ENCODE assay signal across 21 cellular contexts in genomic region chr2:185456517-185456916, GRCh38.
DNase-seq lines count a peak whose midpoint lies in the region; ATAC-seq, FAIRE-seq and TF ChIP-seq lines count a peak whose summit lies in the region.
"Had no signal": no experiment of that assay in that cellular context is flagged by ENCODE, and none has a peak within 500 bp of the region (broad histone marks: within the 10 kb centered on the region; RNA-seq: fewer than 3 reads in every experiment).

No MANE protein-coding gene starts in this region.

- ATAC-seq in RWPE2 (ENCODE audit: low read depth): peak; percentile 80
- no peak for ATAC-seq in CD8-positive, alpha-beta T cell
- ATAC-seq in HG02610 (IDR thresholded peaks at IDR 0.05; ENCODE audit: unreplicated experiment): no peak

- H3K4me3 ChIP-seq in GM23248: no peak overlapping the region
- H3K4me3 ChIP-seq in RWPE2 (ENCODE audit: severe bottlenecking): no peak overlapping the region
- H3K4me3 ChIP-seq in H1 (ENCODE audit: extremely low read depth in 1 of 4, insufficient read depth in 2 of 4, low read depth in 3 of 4, low read length in 4 of 4): no peak overlapping the region
- no peak overlapping the region for H3K4me3 ChIP-seq in mesenchymal stem cell (ENCODE audit: insufficient read depth in 1 of 2, low read depth in 1 of 2, low read length in 2 of 2)
- H3K4me3 ChIP-seq in kidney (ENCODE audit: low read length in 2 of 2): no peak overlapping the region
- no peak overlapping the region for H3K4me3 ChIP-seq in CD8-positive, alpha-beta T cell (ENCODE audit: low read depth, low read length)
- H3K4me3 ChIP-seq: esophagus muscularis mucosa, prostate gland, SJCRH30, stomach had no signal

- no peaks in the 10 kb centered on the region; the same call in 1 of the 2 replicates for H3K9me2 ChIP-seq in GM23248 (ENCODE audit: insufficient read depth)

- H4K91ac ChIP-seq in H1 (replicated peaks; ENCODE audit: insufficient read length, low read length): no peak overlapping the region
- H4K91ac ChIP-seq in mesenchymal stem cell (ENCODE audit: low read length): no peak overlapping the region

- H2BK12ac ChIP-seq in H1 (ENCODE audit: low read depth, low read length) (no peak overlapping the region), mesenchymal stem cell (ENCODE audit: low read length in 2 of 2) (no peak overlapping the region)

- no peak for TF ChIP-seq POLR2A in H1 (IDR thresholded peaks at IDR 0.05; ENCODE audit: control extremely low read depth in 1 of 2, low read depth in 2 of 2, low read length in 2 of 2)

- no peaks in the 10 kb centered on the region for H3K4me1 ChIP-seq in GM23248 (ENCODE audit: insufficient read depth)
- H3K4me1 ChIP-seq in RWPE2 (ENCODE audit: insufficient read depth, poor library complexity, severe bottlenecking): no peaks in the 10 kb centered on the region
- H3K4me1 ChIP-seq in H1 (replicated peaks in 1 of 4; ENCODE audit: control insufficient read depth in 3 of 4, insufficient read depth in 4 of 4, low read length in 3 of 4): no peaks in the 10 kb centered on the region
- H3K4me1 ChIP-seq in mesenchymal stem cell (ENCODE audit: control insufficient read depth, insufficient read depth, low read depth, low read length): no peaks in the 10 kb centered on the region
- no peaks in the 10 kb centered on the region for H3K4me1 ChIP-seq in kidney (ENCODE audit: control insufficient read depth in 1 of 2, insufficient read depth in 1 of 2, low read depth in 1 of 2, low read length in 2 of 2)
- H3K4me1 ChIP-seq in CD8-positive, alpha-beta T cell (ENCODE audit: insufficient read depth, low read length): no peaks in the 10 kb centered on the region
- H3K4me1 ChIP-seq: esophagus muscularis mucosa, prostate gland, SJCRH30, stomach had no signal

- in situ Hi-C loops in GM23248 (cut with MboI): no loop called here

- no peak overlapping the region for H4K5ac ChIP-seq in H1 (ENCODE audit: insufficient read length, low read depth, low read length)

- FAIRE-seq in H1 (lab: Jason Lieb, UNC) (no peak), kidney (lab: Jason Lieb, UNC) (no peak)
- FAIRE-seq: G401.6 had no signal

- no peak overlapping the region for H2BK120ac ChIP-seq in H1 (replicated peaks; ENCODE audit: low read depth, low read length)
- H2BK120ac ChIP-seq in mesenchymal stem cell (ENCODE audit: low read depth, low read length): no peak overlapping the region

- H3K27ac ChIP-seq in GM23248: no peak overlapping the region
- no peak overlapping the region for H3K27ac ChIP-seq in RWPE2 (ENCODE audit: poor library complexity, severe bottlenecking)
- H3K27ac ChIP-seq in H1 (ENCODE audit: low read depth, low read length): 0 out of 2 replicates have a peak overlapping the region, but pooled peaks have one; percentile 25
- H3K27ac ChIP-seq in mesenchymal stem cell (ENCODE audit: low read length, poor library complexity, severe bottlenecking): no peak overlapping the region
- no peak overlapping the region for H3K27ac ChIP-seq in kidney (ENCODE audit: low read depth in 2 of 2, low read length in 2 of 2)
- H3K27ac ChIP-seq in CD8-positive, alpha-beta T cell (ENCODE audit: low read depth, low read length): no peak overlapping the region
- H3K27ac ChIP-seq: esophagus muscularis mucosa, prostate gland, SJCRH30, stomach had no signal

- no peaks in the 10 kb centered on the region for H3K36me3 ChIP-seq in GM23248 (ENCODE audit: low read depth)
- no peaks in the 10 kb centered on the region for H3K36me3 ChIP-seq in RWPE2 (ENCODE audit: low read depth)
- peaks cover 0 to 5% (median 0%) of the 10 kb centered on the region in 4 experiments; a peak in 1 of 8 replicates for H3K36me3 ChIP-seq in H1 (ENCODE audit: control insufficient read depth in 2 of 4, insufficient read depth in 4 of 4, low read length in 3 of 4)
- H3K36me3 ChIP-seq in mesenchymal stem cell (ENCODE audit: control insufficient read depth in 1 of 2, insufficient read depth in 2 of 2, low read depth in 1 of 2, low read length in 2 of 2): no peaks in the 10 kb centered on the region
- no peaks in the 10 kb centered on the region for H3K36me3 ChIP-seq in kidney (ENCODE audit: control insufficient read depth in 1 of 2, insufficient read depth in 2 of 2, low read length in 2 of 2)
- no peaks in the 10 kb centered on the region for H3K36me3 ChIP-seq in CD8-positive, alpha-beta T cell (ENCODE audit: insufficient read depth, low read length)
- H3K36me3 ChIP-seq: esophagus muscularis mucosa, prostate gland, SJCRH30, stomach had no signal

- DNase-seq in GM23248 (peak; percentile 28), RWPE2 (ENCODE audit: low spot score) (no peak), H1 (ENCODE audit: low read depth in 1 of 2, low spot score in 2 of 2) (no peak), mesenchymal stem cell (peak; percentile 50), kidney (no peak)
- DNase-seq in effector CD8-positive, alpha-beta T cell (lab: John Stamatoyannopoulos, UW): no peak
- no peak for DNase-seq in CD8-positive, alpha-beta T cell
- DNase-seq: activated CD4-positive, alpha-beta T cell treated with anti-CD3 and anti-CD28 coated beads, Interleukin-2, amount 50 U/mL, for 48 hours; activated naive CD8-positive, alpha-beta T cell treated with anti-CD3 and anti-CD28 coated beads, Interleukin-2, amount 10 ng/mL, durations not matched to agents 7 days and 5 days; activated T-cell treated with anti-CD3 and anti-CD28 coated beads, Interleukin-2, amount 50 U/mL, for 48 hours; COR-L47; naive B cell; NCI-H1105; NK-92 treated with Interleukin-12 subunit alpha and Interleukin-12 subunit beta, amount 100 ng/mL, for 24 hours; SJCRH30; stomach; T1000 had no signal

- CTCF ChIA-PET in H1 (lab: Charles Lee; ENCODE audit: partially characterized antibody): no interaction called here
- CTCF ChIA-PET in CD8-positive, alpha-beta T cell (lab: Charles Lee): no interaction called here

- H2AK5ac ChIP-seq in H1 (ENCODE audit: low read depth, low read length): no peak overlapping the region
- H2AK5ac ChIP-seq in mesenchymal stem cell (ENCODE audit: low read length, severe bottlenecking): no peak overlapping the region

- H3K4me2 ChIP-seq in GM23248 (ENCODE audit: unreplicated experiment) (no peak overlapping the region), H1 (ENCODE audit: insufficient read depth in 1 of 2, low read depth in 2 of 2, low read length in 2 of 2) (no peak overlapping the region), mesenchymal stem cell (ENCODE audit: low read length, poor library complexity, severe bottlenecking) (no peak overlapping the region)

- H4K20me1 ChIP-seq in GM23248 (ENCODE audit: insufficient read depth): no peaks in the 10 kb centered on the region
- H4K20me1 ChIP-seq in H1 (replicated peaks in 1 of 2; ENCODE audit: control insufficient read depth in 1 of 2, insufficient read depth in 2 of 2, low read length in 2 of 2): no peaks in the 10 kb centered on the region

- H2AFZ ChIP-seq in GM23248 (no peak overlapping the region), H1 (ENCODE audit: low read length) (no peak overlapping the region), mesenchymal stem cell (ENCODE audit: low read depth, low read length) (no peak overlapping the region)

- no peaks in the 10 kb centered on the region for H3K79me2 ChIP-seq in GM23248 (ENCODE audit: insufficient read depth)
- no peaks in the 10 kb centered on the region for H3K79me2 ChIP-seq in H1 (ENCODE audit: control insufficient read depth in 1 of 2, insufficient read depth in 2 of 2, low read length in 2 of 2)

- H3K9me3 ChIP-seq in GM23248 (ENCODE audit: low read depth) (no peaks in the 10 kb centered on the region), RWPE2 (ENCODE audit: severe bottlenecking) (no peaks in the 10 kb centered on the region), H1 (ENCODE audit: insufficient read depth in 2 of 2, low read depth in 1 of 2, low read length in 1 of 2) (no peaks in the 10 kb centered on the region), mesenchymal stem cell (ENCODE audit: control insufficient read depth, low read length) (peaks cover 11% of the 10 kb centered on the region), kidney (ENCODE audit: control insufficient read depth in 1 of 2, low read length in 2 of 2) (no peaks in the 10 kb centered on the region)
- H3K9me3 ChIP-seq in CD8-positive, alpha-beta T cell (ENCODE audit: low read length): no peaks in the 10 kb centered on the region
- H3K9me3 ChIP-seq: prostate gland, SJCRH30 had no signal

- no peaks in the 10 kb centered on the region for H3F3A ChIP-seq in GM23248 (ENCODE audit: insufficient read depth)

- TF ChIP-seq RAD21 in H1 (IDR thresholded peaks at IDR 0.05 in 1 of 2, conservative IDR thresholded peaks at IDR 0.05 in 1 of 2; ENCODE audit: low read depth in 2 of 2, low read length in 2 of 2): no peak

- H3K36me3 Mint-ChIP-seq in CD8-positive, alpha-beta T cell: no peaks in the 10 kb centered on the region
- H3K36me3 Mint-ChIP-seq: activated naive CD8-positive, alpha-beta T cell treated with anti-CD3 and anti-CD28 coated beads, Interleukin-2, amount 10 ng/mL, durations not matched to agents 7 days and 5 days; naive B cell had no signal

- no peaks in the 10 kb centered on the region for H3K4me1 Mint-ChIP-seq in CD8-positive, alpha-beta T cell (ENCODE audit: low read depth)
- H3K4me1 Mint-ChIP-seq: activated naive CD8-positive, alpha-beta T cell treated with anti-CD3 and anti-CD28 coated beads, Interleukin-2, amount 10 ng/mL, durations not matched to agents 7 days and 5 days; naive B cell had no signal

- H3K9ac ChIP-seq in GM23248: no peak overlapping the region
- no peak overlapping the region for H3K9ac ChIP-seq in H1 (replicated peaks in 1 of 4; ENCODE audit: extremely low read depth in 1 of 4, low read depth in 3 of 4, low read length in 3 of 4)
- H3K9ac ChIP-seq in mesenchymal stem cell (ENCODE audit: low read length): no peak overlapping the region
- no peak overlapping the region for H3K9ac ChIP-seq in kidney (ENCODE audit: low read length in 2 of 2)

- H3K56ac ChIP-seq in H1 (replicated peaks; ENCODE audit: insufficient read length, low read depth, low read length): no peak overlapping the region

- no peaks in the 10 kb centered on the region; the same call in 1 of the 2 replicates for H3K79me1 ChIP-seq in H1 (ENCODE audit: low read depth, low read length)
- H3K79me1 ChIP-seq in mesenchymal stem cell (replicated peaks; ENCODE audit: low read length, poor library complexity, severe bottlenecking): peaks cover 2% of the 10 kb centered on the region

- H4K8ac ChIP-seq in H1 (ENCODE audit: extremely low read depth, insufficient read depth, low read length): no peak overlapping the region
- H4K8ac ChIP-seq in mesenchymal stem cell (ENCODE audit: low read length): no peak overlapping the region

- no peak overlapping the region for H2BK20ac ChIP-seq in H1 (ENCODE audit: low read length)

- H2BK15ac ChIP-seq in H1 (ENCODE audit: low read length): no peak overlapping the region
- no peak overlapping the region for H2BK15ac ChIP-seq in mesenchymal stem cell (ENCODE audit: low read depth, poor library complexity, severe bottlenecking)

- no peak overlapping the region for H2BK5ac ChIP-seq in H1 (ENCODE audit: low read depth, low read length)
- no peak overlapping the region for H2BK5ac ChIP-seq in mesenchymal stem cell (ENCODE audit: low read depth, low read length, poor library complexity, severe bottlenecking)

- H3K14ac ChIP-seq in H1 (ENCODE audit: insufficient read length) (no peak overlapping the region), mesenchymal stem cell (ENCODE audit: low read length in 2 of 2) (no peak overlapping the region)

- H3K27ac Mint-ChIP-seq in CD8-positive, alpha-beta T cell: no peak overlapping the region
- H3K27ac Mint-ChIP-seq: activated naive CD8-positive, alpha-beta T cell treated with anti-CD3 and anti-CD28 coated beads, Interleukin-2, amount 10 ng/mL, durations not matched to agents 7 days and 5 days; naive B cell had no signal

- H3K27me3 Mint-ChIP-seq in CD8-positive, alpha-beta T cell (ENCODE audit: low read depth): no peaks in the 10 kb centered on the region
- H3K27me3 Mint-ChIP-seq: activated naive CD8-positive, alpha-beta T cell treated with anti-CD3 and anti-CD28 coated beads, Interleukin-2, amount 10 ng/mL, durations not matched to agents 7 days and 5 days; naive B cell had no signal

- H3K27me3 ChIP-seq in GM23248 (replicated peaks; ENCODE audit: insufficient read depth): no peaks in the 10 kb centered on the region
- no peaks in the 10 kb centered on the region for H3K27me3 ChIP-seq in RWPE2 (ENCODE audit: insufficient read depth, poor library complexity, severe bottlenecking)
- no peaks in the 10 kb centered on the region for H3K27me3 ChIP-seq in H1 (replicated peaks in 1 of 4; ENCODE audit: control insufficient read depth in 3 of 4, extremely low read depth in 1 of 4, insufficient read depth in 3 of 4, low read length in 3 of 4)
- no peaks in the 10 kb centered on the region for H3K27me3 ChIP-seq in mesenchymal stem cell (ENCODE audit: control insufficient read depth in 1 of 2, insufficient read depth in 1 of 2, low read length in 2 of 2)
- no peaks in the 10 kb centered on the region for H3K27me3 ChIP-seq in CD8-positive, alpha-beta T cell (ENCODE audit: insufficient read depth, low read length)
- H3K27me3 ChIP-seq: esophagus muscularis mucosa, SJCRH30, stomach had no signal

- TF ChIP-seq CTCF in RWPE2 (IDR thresholded peaks at IDR 0.05; ENCODE audit: poor library complexity, severe bottlenecking) (no peak), H1 (IDR thresholded peaks at IDR 0.05; ENCODE audit: control extremely low read depth in 1 of 3, insufficient read depth in 1 of 3, low read depth in 1 of 3, low read length in 3 of 3) (no peak), kidney (IDR thresholded peaks at IDR 0.05; ENCODE audit: borderline replicate concordance, extremely low read depth, insufficient read depth) (no peak)
- no peak for TF ChIP-seq CTCF in CD8-positive, alpha-beta T cell (IDR thresholded peaks at IDR 0.05)

- TF ChIP-seq EP300 in H1 (IDR thresholded peaks at IDR 0.05; ENCODE audit: borderline replicate concordance in 1 of 2, low read depth in 2 of 2, low read length in 2 of 2): no peak

- no peaks in the 10 kb centered on the region for H3K23me2 ChIP-seq in H1 (ENCODE audit: low read depth, low read length)

- H3K18ac ChIP-seq in H1 (ENCODE audit: extremely low read depth, low read length): no peak overlapping the region
- no peak overlapping the region for H3K18ac ChIP-seq in mesenchymal stem cell (ENCODE audit: low read depth in 1 of 2, low read length in 2 of 2)

- POLR2A ChIA-PET in H1 (lab: Charles Lee; ENCODE audit: partially characterized antibody): no interaction called here
- POLR2A ChIA-PET in CD8-positive, alpha-beta T cell (lab: Charles Lee): no interaction called here

- H3K4me3 Mint-ChIP-seq in CD8-positive, alpha-beta T cell: no peak overlapping the region
- H3K4me3 Mint-ChIP-seq: activated naive CD8-positive, alpha-beta T cell treated with anti-CD3 and anti-CD28 coated beads, Interleukin-2, amount 10 ng/mL, durations not matched to agents 7 days and 5 days; naive B cell had no signal

- 18 to 19% methylated on average over 2 of the region's 2 CpGs for WGBS in GM23248 (ENCODE audit: low coverage in 1 of 2, low lambda C conversion rate in 2 of 2, missing lambda C conversion rate in 2 of 2), 2 experiments
- WGBS in H1 (ENCODE audit: extremely low coverage in 1 of 2, insufficient coverage in 1 of 2, insufficient read length in 1 of 2, insufficient replicate concordance in 2 of 2, low coverage in 1 of 2, low lambda C conversion rate in 2 of 2, missing lambda C conversion rate in 1 of 2), 2 experiments: 93% methylated on average over 2 of the region's 2 CpGs; no CpG with 5 or more reads in 1 of the 2 experiments
- 92% methylated on average over 1 of the region's 2 CpGs for WGBS in mesenchymal stem cell

- peaks cover 19% of the 10 kb centered on the region for H3K9me3 Mint-ChIP-seq in CD8-positive, alpha-beta T cell

- intact Hi-C loops in kidney (cut with DNase I): no loop called here
- intact Hi-C loops in CD8-positive, alpha-beta T cell (cut with DNase I, micrococcal nuclease): no loop called here

- H3K23ac ChIP-seq in H1 (ENCODE audit: insufficient read length): no peak overlapping the region
- no peak overlapping the region for H3K23ac ChIP-seq in mesenchymal stem cell (ENCODE audit: low read length in 2 of 2)

- H3K4ac ChIP-seq in H1 (replicated peaks; ENCODE audit: insufficient read length, low read depth, low read length): no peak overlapping the region
- no peak overlapping the region for H3K4ac ChIP-seq in mesenchymal stem cell (ENCODE audit: low read depth in 1 of 2, low read length in 2 of 2)

Comparison
In these comparisons a context has a peak if more than half of its experiments do, and no peak if none do; other contexts are left out.
1. DNase-seq: peak in GM23248 (single experiment) and mesenchymal stem cell (single experiment); none in RWPE2 (single experiment), H1 (0 of 2), effector CD8-positive, alpha-beta T cell (single experiment), kidney (single experiment) and CD8-positive, alpha-beta T cell (0 of 7).